ENCODE assay signal across 19 cellular contexts in the genomic region with DNA sequence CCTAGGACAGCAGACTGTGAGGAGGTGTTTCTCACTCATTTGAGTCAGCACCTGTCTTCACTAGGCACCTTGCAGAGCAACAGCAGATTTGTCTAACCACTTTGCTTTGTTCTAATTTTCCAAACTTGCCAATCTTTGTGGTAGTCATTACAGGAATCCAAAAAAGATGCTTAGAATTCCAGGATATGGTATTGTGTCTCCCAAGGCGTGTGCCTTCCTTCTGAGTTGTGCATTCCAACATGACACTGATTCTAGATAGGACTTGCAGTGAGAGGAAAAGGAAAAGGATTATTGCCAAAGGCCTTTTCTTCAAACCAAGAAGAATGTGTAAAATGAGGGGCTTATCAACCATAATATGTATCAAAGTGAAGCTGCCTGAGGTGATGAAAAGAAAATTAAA.
DNase-seq lines count a peak whose midpoint lies in the region; ATAC-seq and TF ChIP-seq lines count a peak whose summit lies in the region.
"Had no signal": no experiment of that assay in that cellular context is flagged by ENCODE, and none has a peak within 500 bp of the region (broad histone marks: within the 10 kb centered on the region; RNA-seq: fewer than 3 reads in every experiment).

No MANE protein-coding gene starts in this region.

- no peaks in the 10 kb centered on the region for H4K20me1 ChIP-seq in mammary epithelial cell (ENCODE audit: insufficient read depth, low read length)

- peak overlapping the region; percentile 49 for H2AFZ ChIP-seq in mammary epithelial cell (ENCODE audit: low read depth, low read length)

- intact Hi-C loops in mammary epithelial cell (cut with micrococcal nuclease) (loop anchor here (10.0 kb wide), 1 partner anchor 211 kb away; no protein-coding TSS in a partner anchor), adrenal gland (cut with DNase I) (no loop called here)

- no peaks in the 10 kb centered on the region for H3K79me2 ChIP-seq in mammary epithelial cell (ENCODE audit: insufficient read depth, low read length)

- dilution Hi-C loops in mammary epithelial cell (cut with HindIII; ENCODE audit: low sequenced_read_pairs): loop anchor here (10.0 kb wide), 1 partner anchor 81 kb away; no protein-coding TSS in a partner anchor

- CTCF ChIA-PET in mammary epithelial cell (lab: Charles Lee; ENCODE audit: low non-redundant PET): no interaction called here

- H3K9ac ChIP-seq in HUES48 (ENCODE audit: low read depth, low read length): no peak overlapping the region
- H3K9ac ChIP-seq in mammary epithelial cell (ENCODE audit: insufficient read depth, low read length): no peak overlapping the region

- peak overlapping the region; percentile 54 for H3K4me2 ChIP-seq in mammary epithelial cell (ENCODE audit: insufficient read depth, low read depth, low read length)

- no peak overlapping the region for H3K4me3 ChIP-seq in HUES48 (ENCODE audit: low read depth, low read length)
- H3K4me3 ChIP-seq in mammary epithelial cell (replicated peaks in 1 of 3; ENCODE audit: insufficient read depth in 1 of 3, low read depth in 2 of 3, low read length in 3 of 3): no peak overlapping the region
- no peak overlapping the region for H3K4me3 ChIP-seq in lung
- H3K4me3 ChIP-seq in adrenal gland: no peak overlapping the region
- H3K4me3 ChIP-seq: esophagus muscularis mucosa, mucosa of descending colon, pancreas, skin epidermis, tibial nerve had no signal

- in situ Hi-C loops in mammary epithelial cell (cut with MboI; ENCODE audit: low sequenced_read_pairs in 2 of 2): no loop called here

- ATAC-seq in lung (ENCODE audit: insufficient read depth, low FRiP score): peak; percentile 34
- ATAC-seq in HG02763 (IDR thresholded peaks at IDR 0.05; ENCODE audit: unreplicated experiment): no peak
- ATAC-seq: mucosa of descending colon; pancreas; stimulated activated effector memory CD8-positive, alpha-beta T cell treated with anti-CD3 and anti-CD28 coated beads, Interleukin-12 subunit alpha, Interleukin-12 subunit beta, amount 100 ng/mL, for 72 hours had no signal

- H3K36me3 ChIP-seq in HUES48 (ENCODE audit: control insufficient read depth, insufficient read depth, low read length) (no peaks in the 10 kb centered on the region), mammary epithelial cell (ENCODE audit: insufficient read depth, low read length) (no peaks in the 10 kb centered on the region), lung (ENCODE audit: control insufficient read depth in 2 of 2, insufficient read depth in 2 of 2, low read length in 2 of 2) (no peaks in the 10 kb centered on the region), adrenal gland (replicated peaks in 1 of 2) (no peaks in the 10 kb centered on the region)
- H3K36me3 ChIP-seq: esophagus muscularis mucosa, pancreas, tibial nerve had no signal

- no peaks in the 10 kb centered on the region for H3K27me3 ChIP-seq in HUES48 (ENCODE audit: control insufficient read depth, insufficient read depth, low read length)
- no peaks in the 10 kb centered on the region for H3K27me3 ChIP-seq in mammary epithelial cell (ENCODE audit: insufficient read depth, low read length)
- no peaks in the 10 kb centered on the region for H3K27me3 ChIP-seq in lung (ENCODE audit: control insufficient read depth, insufficient read depth)
- H3K27me3 ChIP-seq in adrenal gland: no peaks in the 10 kb centered on the region
- H3K27me3 ChIP-seq: esophagus muscularis mucosa, pancreas, tibial nerve had no signal

- H3K27ac ChIP-seq in HUES48 (ENCODE audit: low read depth, low read length) (peak overlapping the region; percentile 21), mammary epithelial cell (ENCODE audit: insufficient read depth, low read depth, low read length) (peak overlapping the region; percentile 8), lung (ENCODE audit: low read depth in 1 of 2, low read length in 1 of 2) (no peak overlapping the region), adrenal gland (no peak overlapping the region)
- H3K27ac ChIP-seq: esophagus muscularis mucosa, pancreas, skin epidermis, tibial nerve had no signal

- DNase-seq in 8988T (peak; percentile 9), mammary epithelial cell (peak; percentile 41), lung (ENCODE audit: low spot score) (no peak), adrenal gland (no peak), mucosa of gallbladder (ENCODE audit: low spot score) (no peak)
- no peak for DNase-seq in activated CD4-positive, alpha-beta T cell treated with anti-CD3 and anti-CD28 coated beads, Interleukin-2, amount 50 U/mL, for 4 hours
- DNase-seq: CD4-positive, CD25-positive, alpha-beta regulatory T cell; kidney; mucosa of descending colon; NCI-H1694; NCI-H446; pancreas; SHP77 had no signal

- TF ChIP-seq POLR2A in adrenal gland (IDR thresholded peaks at IDR 0.05): no peak

- peaks cover 5% of the 10 kb centered on the region for H3K4me1 ChIP-seq in HUES48 (ENCODE audit: control insufficient read depth, insufficient read depth, low read length)
- H3K4me1 ChIP-seq in mammary epithelial cell (ENCODE audit: insufficient read depth, low read length): peaks cover 14% of the 10 kb centered on the region
- no peaks in the 10 kb centered on the region for H3K4me1 ChIP-seq in lung (ENCODE audit: control insufficient read depth in 2 of 2, insufficient read depth in 2 of 2, low read length in 2 of 2)
- no peaks in the 10 kb centered on the region for H3K4me1 ChIP-seq in adrenal gland (replicated peaks in 1 of 2)
- H3K4me1 ChIP-seq: esophagus muscularis mucosa, pancreas, tibial nerve had no signal

- no TSS peak for BruUV-seq in mammary epithelial cell (replicated peaks; lab: Mats Ljungman, UMichigan)

- TF ChIP-seq CTCF in mammary epithelial cell (conservative IDR thresholded peaks at IDR 0.05 in 1 of 2, IDR thresholded peaks at IDR 0.05 in 1 of 2; ENCODE audit: extremely low read depth in 1 of 2, insufficient read depth in 1 of 2, low read depth in 1 of 2, low read length in 2 of 2): no peak
- no peak for TF ChIP-seq CTCF in lung (IDR thresholded peaks at IDR 0.05; ENCODE audit: control extremely low read depth, extremely low read depth)
- no peak for TF ChIP-seq CTCF in adrenal gland (IDR thresholded peaks at IDR 0.05)

- WGBS in mammary epithelial cell (ENCODE audit: low coverage, missing lambda C conversion rate): 0% methylated on average over 1 of the region's 1 CpG
- 51 to 82% methylated on average over 1 of the region's 1 CpG for WGBS in lung, 2 donors
- 61 to 80% (median 67%) methylated on average over 1 of the region's 1 CpG for WGBS in adrenal gland, 4 donors

- H3K9me3 ChIP-seq in HUES48 (ENCODE audit: control insufficient read depth, insufficient read depth, low read length) (no peaks in the 10 kb centered on the region), mammary epithelial cell (replicated peaks; ENCODE audit: insufficient read depth, low read length) (no peaks in the 10 kb centered on the region), lung (ENCODE audit: control insufficient read depth in 2 of 2, insufficient read depth in 1 of 2, low read length in 1 of 2) (no peaks in the 10 kb centered on the region), adrenal gland (replicated peaks in 1 of 3) (no peaks in the 10 kb centered on the region)
- H3K9me3 ChIP-seq: mucosa of descending colon, pancreas had no signal

Comparison
In these comparisons a context has a peak if more than half of its experiments do, and no peak if none do; other contexts are left out.
1. DNase-seq: peak in 8988T (single experiment) and mammary epithelial cell (single experiment); none in lung (single experiment), adrenal gland (0 of 7), mucosa of gallbladder (single experiment) and activated CD4-positive, alpha-beta T cell treated with anti-CD3 and anti-CD28 coated beads, Interleukin-2, amount 50 U/mL, for 4 hours (0 of 2).
2. H3K27ac ChIP-seq: peak in HUES48 (single experiment) and mammary epithelial cell (single experiment); none in lung (0 of 2) and adrenal gland (0 of 5).